ENCODE assay signal across 25 cellular contexts in the genomic region with DNA sequence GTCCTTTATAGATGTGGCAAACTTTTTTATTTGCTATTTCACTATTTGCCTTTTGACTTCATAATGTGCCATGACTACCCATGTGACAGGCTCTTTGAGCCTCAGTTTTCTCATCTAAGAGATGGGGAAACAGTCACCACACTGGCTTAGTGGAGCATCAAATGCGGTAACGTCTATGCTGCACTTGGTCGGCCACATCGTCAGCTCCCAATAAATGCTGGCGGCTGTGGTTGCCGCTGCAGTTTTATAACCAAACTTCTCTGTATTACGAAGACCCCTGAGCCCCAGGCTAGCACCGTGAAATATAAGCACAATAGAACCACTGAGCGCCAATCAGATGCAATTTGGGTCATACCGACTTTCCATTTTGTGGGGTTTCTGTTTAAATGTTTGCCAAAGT.
"Had no signal": no experiment of that assay in that cellular context is flagged by ENCODE, and none has a peak within 500 bp of the region (broad histone marks: within the 10 kb centered on the region; RNA-seq: fewer than 3 reads in every experiment).

No MANE protein-coding gene starts in this region.

- H3K27ac ChIP-seq: left lung, lower lobe of right lung, neural progenitor cell, neutrophil, parathyroid adenoma, right atrium auricular region, tibial nerve, upper lobe of left lung had no signal

- H3K36me3 ChIP-seq: neural progenitor cell, right atrium auricular region, tibial nerve had no signal

- H3K4me3 ChIP-seq: left lung, lower lobe of right lung, neural progenitor cell, right atrium auricular region, tibial nerve, upper lobe of left lung had no signal

- ATAC-seq: lower lobe of right lung; natural killer cell; sciatic nerve; stimulated activated memory B cell treated with anti-CD40 and anti-IgM and Interleukin-4, amounts not matched to agents 10 μg/mL and 1 μg/mL and 100 μg/mL, for 72 hours; stimulated activated naive CD8-positive, alpha-beta T cell treated with anti-CD3 and anti-CD28 coated beads, Interleukin-15, amount 100 ng/mL, for 72 hours had no signal

- H3K27me3 ChIP-seq: left lung, neutrophil, right atrium auricular region, tibial nerve, upper lobe of left lung had no signal

- H3K9ac ChIP-seq: neural progenitor cell, parathyroid adenoma had no signal

- DNase-seq: hippocampal formation; left lung; lower lobe of right lung; mammary epithelial cell; naive B cell; natural killer cell; nephron progenitor cell; occipital lobe; small intestine; stimulated activated CD4-positive, alpha-beta T cell treated with anti-CD3 and anti-CD28 coated beads, Interleukin-1b, Interleukin-23, amount 100 ng/mL, for 48 hours; stimulated activated CD4-positive, alpha-beta T cell treated with anti-CD3 and anti-CD28 coated beads, Interleukin-2, amount 100 ng/mL, for 48 hours; stimulated activated CD4-positive, alpha-beta T cell treated with anti-CD3 and anti-CD28 coated beads, Interleukin-4, amount 100 ng/mL, for 4 hours; stimulated activated CD8-positive, alpha-beta memory T cell treated with anti-CD3 and anti-CD28 coated beads, Interleukin-4, amount 100 ng/mL, for 48 hours; stimulated activated naive CD4-positive, alpha-beta T cell treated with Interleukin-2 at 50 U/mL for 16 hours; stimulated activated naive CD8-positive, alpha-beta T cell treated with anti-CD3 and anti-CD28 coated beads, Interleukin-15, amount 100 ng/mL, for 72 hours; upper lobe of left lung had no signal

- FAIRE-seq: keratinocyte, small intestine, urothelium cell line had no signal

- H3K9me3 ChIP-seq: left lung, lower lobe of right lung, neutrophil, right atrium auricular region, tibial nerve, upper lobe of left lung had no signal

- H3K4me1 ChIP-seq: left lung, lower lobe of right lung, parathyroid adenoma, right atrium auricular region, tibial nerve, upper lobe of left lung had no signal
